Comparison of ENCODE assay signal across 8 cellular contexts in genomic region chr6:52595000-52595795, GRCh38. TPM values are rescaled to one million over a fixed set of nuclear protein-coding genes. Genes with fewer than 3 reads are reported as not detected.
DNase-seq lines count a peak whose midpoint lies in the region; ATAC-seq and TF ChIP-seq lines count a peak whose summit lies in the region.

No MANE protein-coding gene starts in this region.

- TF ChIP-seq POLR2A in gastrocnemius medialis (IDR thresholded peaks at IDR 0.05): no peak

- H3K27me3 ChIP-seq in gastrocnemius medialis: no peaks in the 10 kb centered on the region

- DNase-seq in EH (ENCODE audit: low read depth) (peak; percentile 94), SK-N-DZ (ENCODE audit: low spot score) (peak; percentile 91), glomerular visceral epithelial cell (ENCODE audit: extremely low spot score) (peak; percentile 90), gastrocnemius medialis (peak in 1 of 2 donors; percentile 37), LoVo (ENCODE audit: low spot score) (no peak)
- no peak for DNase-seq in activated naive CD4-positive, alpha-beta T cell treated with anti-CD3 and anti-CD28 coated beads, Interleukin-2, amount 50 U/mL, for 16 hours

- H3K27ac ChIP-seq in gastrocnemius medialis: peak overlapping the region; percentile 24 to 43 (median 36)

- H3K9me3 ChIP-seq in gastrocnemius medialis: no peaks in the 10 kb centered on the region

- no peaks in the 10 kb centered on the region for H3K36me3 ChIP-seq in gastrocnemius medialis

- in situ Hi-C loops in gastrocnemius medialis (cut with MboI; ENCODE audit: low sequenced_read_pairs in 4 of 4): loop anchor here (5.0 to 25.0 kb wide), 4 partner anchors 60 to 308 kb away; partner anchors contain the start of gene MCM3 (in 1 of the 4)

- TF ChIP-seq CTCF in gastrocnemius medialis (IDR thresholded peaks at IDR 0.05 in 4 of 5, conservative IDR thresholded peaks at IDR 0.05 in 1 of 5): no peak

- peaks cover 5 to 15% of the 10 kb centered on the region in 2 donors for H3K4me1 ChIP-seq in gastrocnemius medialis

- ATAC-seq in GM21367 (IDR thresholded peaks at IDR 0.05; ENCODE audit: unreplicated experiment) (peak; percentile 69), HG03521 (IDR thresholded peaks at IDR 0.05; ENCODE audit: unreplicated experiment) (peak; percentile 47), gastrocnemius medialis (peak; percentile 58 to 76)

- intact Hi-C loops in gastrocnemius medialis (cut with DNase I; ENCODE audit: low total_unique reads): loop anchor here (5.0 kb wide), 2 partner anchors 67 to 93 kb away; no protein-coding TSS in a partner anchor

- peak overlapping the region in 1 of 4 donors; percentile 4 for H3K4me3 ChIP-seq in gastrocnemius medialis

RNA-seq across cellular contexts. Expression of gene TRAM2, which starts 18.3 kb away (rescaled TPM):
- polyA plus RNA-seq in SK-N-DZ (2014; cell fraction: cytosol; rRNA removed): 3.9 and 4.3 TPM in 2 replicates
- polyA plus RNA-seq in SK-N-DZ (2014; cell fraction: nucleus; rRNA removed): 4.0 and 5.7 TPM in 2 replicates
- 1 to 10 TPM; 2.4 to 4.5 (median 3.6) TPM for total RNA-seq in gastrocnemius medialis

Comparison
In these comparisons a context has a peak if more than half of its experiments do, and no peak if none do; other contexts are left out.
1. DNase-seq: peak in EH (single experiment), SK-N-DZ (single experiment) and glomerular visceral epithelial cell (single experiment); none in activated naive CD4-positive, alpha-beta T cell treated with anti-CD3 and anti-CD28 coated beads, Interleukin-2, amount 50 U/mL, for 16 hours (single experiment) and LoVo (single experiment).
2. Peak in every context shown above with its lines, with median percentiles within 50 percentile points of each other: ATAC-seq.